In the genomic region with DNA sequence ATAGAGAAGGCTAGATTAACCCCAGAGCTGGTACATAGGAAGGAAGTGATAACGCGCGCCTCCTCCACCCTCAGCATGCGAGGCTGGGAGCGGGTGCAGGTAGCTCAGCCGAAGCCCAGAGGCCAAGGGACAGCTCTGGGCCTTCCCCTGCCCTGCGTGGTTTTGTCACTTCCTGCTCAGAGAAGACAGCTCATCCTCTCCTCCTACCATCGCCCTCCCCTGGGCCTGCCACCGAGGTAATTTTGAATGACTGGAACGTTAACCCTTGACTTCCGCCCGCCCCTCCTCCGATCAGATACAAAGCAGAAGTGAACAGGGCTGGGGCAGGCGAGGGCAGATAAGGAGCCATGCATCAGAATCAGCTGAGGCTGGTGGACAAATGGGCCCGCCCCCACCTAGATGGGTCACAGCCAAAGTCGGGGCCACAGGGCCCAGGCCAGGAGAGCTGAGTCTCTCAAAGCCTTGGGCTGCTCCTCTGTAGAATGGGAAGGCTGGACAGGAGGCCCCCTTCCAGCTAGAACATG, we compare ENCODE assay signal across 9 cellular contexts. TPM values are rescaled to one million over a fixed set of nuclear protein-coding genes. Genes with fewer than 3 reads are reported as not detected.
DNase-seq lines count a peak whose midpoint lies in the region; ATAC-seq and TF ChIP-seq lines count a peak whose summit lies in the region.
"Had no signal": no experiment of that assay in that cellular context is flagged by ENCODE, and none has a peak within 500 bp of the region (broad histone marks: within the 10 kb centered on the region; RNA-seq: fewer than 3 reads in every experiment).

No MANE protein-coding gene starts in this region.

- H2AFZ ChIP-seq in PC-3 (ENCODE audit: low read length), result no peak overlapping the region

- CTCF ChIA-PET in PC-3 (lab: Charles Lee), result interaction anchor here (1.5 kb wide), 1 partner anchor 17 kb away, joined by 4 read pairs; no protein-coding TSS in a partner anchor

- POLR2A ChIA-PET in PC-3 (lab: Charles Lee; ENCODE audit: unreplicated experiment), result interaction anchor here (0.7 kb wide), 1 partner anchor 207 kb away, joined by 4 read pairs; no protein-coding TSS in a partner anchor

- ATAC-seq in GM18505 (IDR thresholded peaks at IDR 0.05; ENCODE audit: unreplicated experiment) (peak; percentile 48), HG02938 (IDR thresholded peaks at IDR 0.05; ENCODE audit: unreplicated experiment) (peak; percentile 50), PC-3 (peak; percentile 75)

- H3K9me3 ChIP-seq in PC-3 (ENCODE audit: low read length) (no peaks in the 10 kb centered on the region), left ventricle myocardium inferior (replicated peaks) (no peaks in the 10 kb centered on the region)

- peak overlapping the region; percentile 95 for H3K4me2 ChIP-seq in PC-3 (ENCODE audit: low read length)

- DNase-seq in PC-3 (peak; percentile 51), left ventricle myocardium inferior (peak; percentile 55), NCI-H69 (lab: John Stamatoyannopoulos, UW) (no peak), NCI-H2107 (lab: John Stamatoyannopoulos, UW) (no peak)
- DNase-seq in activated T-cell treated with anti-CD3 and anti-CD28 coated beads, Interleukin-2, amount 50 U/mL, for 24 hours, result peak; percentile 88
- peak; percentile 82 to 95 for DNase-seq in stimulated activated CD4-positive, alpha-beta T cell treated with anti-CD3 and anti-CD28 coated beads, Interleukin-4, amount 100 ng/mL, for 4 hours

- intact Hi-C loops in PC-3 (cut with micrococcal nuclease) (no loop called here), left ventricle myocardium inferior (cut with micrococcal nuclease) (no loop called here)

- no peak overlapping the region; the same call in 1 of the 2 replicates for H3K9ac ChIP-seq in PC-3 (ENCODE audit: low read length)

- peaks cover 61% of the 10 kb centered on the region for H3K4me1 Mint-ChIP-seq in activated T-cell treated with anti-CD3 and anti-CD28 coated beads, Interleukin-2, amount 50 U/mL, for 24 hours (ENCODE audit: low read depth)

- H3K4me3 Mint-ChIP-seq in activated T-cell treated with anti-CD3 and anti-CD28 coated beads, Interleukin-2, amount 50 U/mL, for 24 hours, result peak overlapping the region; percentile 98

- TF ChIP-seq CTCF in PC-3 (conservative IDR thresholded peaks at IDR 0.05; ENCODE audit: low read depth, low read length) (no peak), left ventricle myocardium inferior (IDR thresholded peaks at IDR 0.05; ENCODE audit: borderline replicate concordance) (no peak)

- TF ChIP-seq POLR2A in GM18505 (IDR thresholded peaks at IDR 0.05; ENCODE audit: borderline replicate concordance, extremely low read depth, insufficient read depth, insufficient read length), result peak; percentile 79

- H3K27me3 ChIP-seq in PC-3 (ENCODE audit: low read length) (no peaks in the 10 kb centered on the region), left ventricle myocardium inferior (ENCODE audit: low read depth) (peaks cover 81% of the 10 kb centered on the region)

- H3K27ac ChIP-seq in PC-3 (ENCODE audit: low read length), result peak overlapping the region; percentile 50
- H3K27ac ChIP-seq in left ventricle myocardium inferior (replicated peaks), result no peak overlapping the region
- H3K27ac ChIP-seq: VCaP had no signal

- no peaks in the 10 kb centered on the region; the same call in 1 of the 2 replicates for H3K36me3 ChIP-seq in PC-3 (ENCODE audit: low read depth, low read length)
- no peaks in the 10 kb centered on the region for H3K36me3 ChIP-seq in left ventricle myocardium inferior

- peak overlapping the region; percentile 98 for H3K27ac Mint-ChIP-seq in activated T-cell treated with anti-CD3 and anti-CD28 coated beads, Interleukin-2, amount 50 U/mL, for 24 hours

- peaks cover 66% of the 10 kb centered on the region for H3K36me3 Mint-ChIP-seq in activated T-cell treated with anti-CD3 and anti-CD28 coated beads, Interleukin-2, amount 50 U/mL, for 24 hours (ENCODE audit: low read depth)

- H3K4me1 ChIP-seq in PC-3 (ENCODE audit: insufficient read depth, low read length) (peaks cover 18% of the 10 kb centered on the region), left ventricle myocardium inferior (peaks cover 5% of the 10 kb centered on the region)

- BruUV-seq in PC-3 (replicated peaks; lab: Mats Ljungman, UMichigan), result no TSS peak

- H3K9me3 Mint-ChIP-seq in activated T-cell treated with anti-CD3 and anti-CD28 coated beads, Interleukin-2, amount 50 U/mL, for 24 hours, result no peaks in the 10 kb centered on the region

- H3K79me2 ChIP-seq in PC-3 (ENCODE audit: low read length), result peaks cover 24% of the 10 kb centered on the region

- H3F3A ChIP-seq in PC-3 (ENCODE audit: low read length, unreplicated experiment), result no peaks in the 10 kb centered on the region

- no peaks in the 10 kb centered on the region for H3K27me3 Mint-ChIP-seq in activated T-cell treated with anti-CD3 and anti-CD28 coated beads, Interleukin-2, amount 50 U/mL, for 24 hours

- no peaks in the 10 kb centered on the region for H4K20me1 ChIP-seq in PC-3 (ENCODE audit: low read length)

- H3K4me3 ChIP-seq in PC-3 (ENCODE audit: low read length), result peak overlapping the region; percentile 93; the same call in 1 of the 2 replicates
- peak overlapping the region; percentile 47 for H3K4me3 ChIP-seq in left ventricle myocardium inferior

- H3K9me2 ChIP-seq in PC-3 (replicated peaks; ENCODE audit: low read length), result no peaks in the 10 kb centered on the region

RNA-seq across cellular contexts. Expression of gene RAC2, which starts 1.6 kb away (rescaled TPM):
- total RNA-seq in PC-3 (2014; rRNA removed) (50.5 and 54.5 TPM in 2 replicates), left ventricle myocardium inferior (1.8 TPM)

RNA-seq across cellular contexts. Expression of gene SSTR3, which starts 30.2 kb away (rescaled TPM):
- total RNA-seq in PC-3 (2014; rRNA removed), result 0.55 TPM in 1 of 2 replicates, not detected in the other
- not detected for total RNA-seq in left ventricle myocardium inferior

RNA-seq across cellular contexts. Expression of gene CYTH4, which starts 39.9 kb away (rescaled TPM):
- total RNA-seq in PC-3 (2014; rRNA removed) (1.9 and 4.6 TPM in 2 replicates), left ventricle myocardium inferior (4.8 TPM)

RNA-seq across cellular contexts. Expression of gene C1QTNF6, which starts 54.4 kb away (rescaled TPM):
- total RNA-seq in PC-3 (2014; rRNA removed) (3.8 and 5.5 TPM in 2 replicates), left ventricle myocardium inferior (1.3 TPM)

Comparison
In these comparisons a context has a peak if more than half of its experiments do, and no peak if none do; other contexts are left out.
1. DNase-seq: peak in PC-3 (single experiment), activated T-cell treated with anti-CD3 and anti-CD28 coated beads, Interleukin-2, amount 50 U/mL, for 24 hours (single experiment), left ventricle myocardium inferior (single experiment) and stimulated activated CD4-positive, alpha-beta T cell treated with anti-CD3 and anti-CD28 coated beads, Interleukin-4, amount 100 ng/mL, for 4 hours (2 of 2); none in NCI-H69 (single experiment) and NCI-H2107 (single experiment).
2. RNA of gene RAC2, which starts 1.6 kb away (total RNA-seq): 50.5 to 54.5 TPM in PC-3; 1.8 TPM in left ventricle myocardium inferior (single experiment); every median in the first group is over 10 times any median in the second.
3. Peak in every context shown above with its lines, with median percentiles within 50 percentile points of each other: ATAC-seq.